In the genomic region with DNA sequence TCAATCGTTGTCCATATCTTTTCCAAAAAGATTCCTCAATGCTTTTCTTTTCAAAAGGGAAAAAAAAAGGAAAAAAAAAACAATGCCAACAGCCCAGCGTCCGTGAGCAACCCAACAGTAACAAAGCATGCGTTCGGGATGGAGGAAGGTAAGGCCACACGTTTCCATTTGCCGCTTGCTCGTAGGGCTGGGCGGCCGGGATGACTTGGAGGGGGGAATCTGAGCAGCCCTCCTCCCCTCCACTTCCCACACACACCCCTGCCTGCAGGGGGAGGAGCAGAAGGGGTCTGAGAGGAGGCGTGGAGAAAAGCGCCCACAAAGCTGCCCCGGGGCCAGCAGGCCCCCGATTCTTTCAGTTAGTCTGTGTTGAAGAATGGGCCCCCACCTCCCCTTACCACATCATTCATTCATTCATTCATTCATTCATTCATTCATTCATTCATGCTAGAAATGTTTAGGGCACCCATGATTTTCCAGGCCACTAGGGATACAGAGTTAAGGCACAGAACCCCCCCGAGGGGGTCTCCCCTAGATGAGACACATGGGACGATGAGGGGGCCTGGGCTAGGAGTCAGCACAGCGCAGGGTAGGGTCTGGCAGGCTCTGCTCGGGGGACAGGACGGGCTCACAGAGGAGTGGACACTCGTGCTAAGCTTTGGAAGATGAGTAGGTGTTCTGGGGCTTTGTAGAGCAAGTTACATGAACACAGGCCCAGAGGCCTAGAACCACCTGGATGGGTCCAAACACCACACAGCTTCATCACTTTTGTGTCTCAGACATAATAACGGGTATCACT, we compare ENCODE assay signal across 18 cellular contexts. TPM values are rescaled to one million over a fixed set of nuclear protein-coding genes. Genes with fewer than 3 reads are reported as not detected.
"Had no signal": no experiment of that assay in that cellular context is flagged by ENCODE, and none has a peak within 500 bp of the region (broad histone marks: within the 10 kb centered on the region; RNA-seq: fewer than 3 reads in every experiment).

No MANE protein-coding gene starts in this region.

- H3K27ac ChIP-seq: suprapubic skin, transverse colon had no signal

- DNase-seq: activated B cell treated with CpG ODN at 0.5 μM for 24 hours; activated CD4-positive, alpha-beta memory T cell treated with anti-CD3 and anti-CD28 coated beads for 36 hours; activated CD4-positive, alpha-beta T cell treated with anti-CD3 and anti-CD28 coated beads for 4 hours; activated naive CD4-positive, alpha-beta T cell treated with Interleukin-2 at 50 U/mL for 16 hours; activated T-cell treated with anti-CD3 and anti-CD28 coated beads for 4 hours; cerebellar nuclear complex; cortex of kidney; gastrocnemius medialis; immature natural killer cell; mesendoderm; T-helper 9 cell; transverse colon had no signal

- H3K36me3 ChIP-seq: gastrocnemius medialis, suprapubic skin, transverse colon, vagina had no signal

- FAIRE-seq: endometrium had no signal

- H3K27me3 ChIP-seq: gastrocnemius medialis, suprapubic skin, vagina had no signal

- H3K4me3 ChIP-seq: gastrocnemius medialis, suprapubic skin, transverse colon, vagina had no signal

- H3K9me3 ChIP-seq: gastrocnemius medialis, suprapubic skin, transverse colon, vagina had no signal

- ATAC-seq: esophagus mucosa, gastrocnemius medialis had no signal

RNA-seq across cellular contexts. Expression of gene TBX2, which starts 10.9 kb away (rescaled TPM):
- total RNA-seq: activated B cell treated with CpG ODN at 0.5 μM for 24 hours; activated T-helper 17 cell treated with anti-CD3 and anti-CD28 coated beads, Interleukin-2, amount 50 U/mL, for 72 hours had no signal
- polyA plus RNA-seq: immature natural killer cell; naive thymus-derived CD8-positive, alpha-beta T cell had no signal
